In the genomic region with DNA sequence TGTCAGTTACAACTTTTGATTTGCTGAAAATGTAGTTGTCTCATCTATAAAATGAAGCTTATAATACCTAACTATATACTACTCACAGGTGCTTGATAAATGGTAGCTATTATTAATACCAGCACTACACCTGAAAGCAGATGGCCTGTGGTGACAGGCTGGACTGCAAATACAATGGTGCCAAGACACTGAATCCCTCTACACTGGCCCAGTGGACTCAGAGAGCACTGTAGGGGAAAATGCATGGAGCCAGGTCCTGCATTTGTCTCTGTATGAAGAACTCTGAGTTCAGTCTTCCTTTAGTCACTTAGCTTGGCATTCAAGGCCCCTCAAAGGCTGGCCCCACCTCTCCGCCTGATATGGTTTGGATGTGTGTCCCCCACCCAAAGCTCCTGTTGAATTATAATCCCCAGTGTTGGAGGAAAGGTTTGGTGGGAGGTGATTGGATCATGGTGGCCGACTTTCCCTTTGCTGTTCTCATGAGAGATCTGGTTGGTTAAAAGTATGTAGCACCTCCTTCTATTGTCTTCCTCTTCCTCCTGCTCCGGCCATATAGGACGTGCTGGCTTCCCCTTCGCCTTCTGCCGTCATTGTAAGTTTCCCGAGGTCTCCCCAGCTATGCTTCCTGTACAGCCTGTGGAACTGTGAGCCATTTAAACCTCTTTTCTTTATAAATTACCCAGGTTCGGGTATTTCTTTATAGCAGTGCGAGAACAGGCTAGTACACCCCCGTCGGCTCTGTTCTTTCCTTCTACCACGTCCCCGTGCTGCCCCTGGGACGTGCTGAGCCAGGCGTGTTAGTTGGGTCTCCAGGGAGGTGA, we compare ENCODE assay signal across 1 cellular context.
A peak's percentile ranks its signal among the peaks of the same experiment; 100 is the strongest.
TF ChIP-seq lines count a peak whose summit lies in the region.

No MANE protein-coding gene starts in this region.

TF ChIP-seq in HepG2, 621 proteins besides CTCF, POLR2A, EP300 and RAD21 (continues in another document):
- TF ChIP-seq, protein P1, sequence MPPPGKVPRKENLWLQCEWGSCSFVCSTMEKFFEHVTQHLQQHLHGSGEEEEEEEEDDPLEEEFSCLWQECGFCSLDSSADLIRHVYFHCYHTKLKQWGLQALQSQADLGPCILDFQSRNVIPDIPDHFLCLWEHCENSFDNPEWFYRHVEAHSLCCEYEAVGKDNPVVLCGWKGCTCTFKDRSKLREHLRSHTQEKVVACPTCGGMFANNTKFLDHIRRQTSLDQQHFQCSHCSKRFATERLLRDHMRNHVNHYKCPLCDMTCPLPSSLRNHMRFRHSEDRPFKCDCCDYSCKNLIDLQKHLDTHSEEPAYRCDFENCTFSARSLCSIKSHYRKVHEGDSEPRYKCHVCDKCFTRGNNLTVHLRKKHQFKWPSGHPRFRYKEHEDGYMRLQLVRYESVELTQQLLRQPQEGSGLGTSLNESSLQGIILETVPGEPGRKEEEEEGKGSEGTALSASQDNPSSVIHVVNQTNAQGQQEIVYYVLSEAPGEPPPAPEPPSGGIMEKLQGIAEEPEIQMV (CRISPR knock-in tag; IDR thresholded peaks at IDR 0.05; ENCODE audit: low read depth), result no peak
- TF ChIP-seq ZNF350 (CRISPR knock-in tag; IDR thresholded peaks at IDR 0.05; ENCODE audit: borderline replicate concordance, low read depth) (no peak), ZNF75D (CRISPR knock-in tag; IDR thresholded peaks at IDR 0.05; ENCODE audit: borderline replicate concordance) (no peak), SMAD9 (CRISPR knock-in tag; IDR thresholded peaks at IDR 0.05) (no peak), ZNF225 (CRISPR knock-in tag; IDR thresholded peaks at IDR 0.05) (no peak), STAG1 (CRISPR knock-in tag; IDR thresholded peaks at IDR 0.05) (no peak), SOX6 (IDR thresholded peaks at IDR 0.05) (no peak), SOX6 (CRISPR knock-in tag; IDR thresholded peaks at IDR 0.05) (0 out of 2 replicates have a peak, but pooled peaks have one; percentile 2), ZNF138 (CRISPR knock-in tag; IDR thresholded peaks at IDR 0.05; ENCODE audit: low read depth) (no peak), PCBP1 (IDR thresholded peaks at IDR 0.05; ENCODE audit: borderline replicate concordance, low read depth, low read length) (no peak), ZSCAN20 (CRISPR knock-in tag; IDR thresholded peaks at IDR 0.05; ENCODE audit: borderline replicate concordance) (no peak), NFYC (CRISPR knock-in tag; IDR thresholded peaks at IDR 0.05) (peak; percentile 41; the same call in 1 of the 2 replicates), ZC3H13 (CRISPR knock-in tag; IDR thresholded peaks at IDR 0.05) (no peak), MBD4 (IDR thresholded peaks at IDR 0.05; ENCODE audit: borderline replicate concordance, low read length) (no peak), ZNF616 (CRISPR knock-in tag; IDR thresholded peaks at IDR 0.05; ENCODE audit: low read depth) (no peak), ZNF44 (CRISPR knock-in tag; IDR thresholded peaks at IDR 0.05) (no peak), PHF21A (CRISPR knock-in tag; IDR thresholded peaks at IDR 0.05) (no peak; the same call in 1 of the 2 replicates), CBX5 (CRISPR knock-in tag; IDR thresholded peaks at IDR 0.05; ENCODE audit: borderline replicate concordance) (no peak), MTA1 (CRISPR knock-in tag; IDR thresholded peaks at IDR 0.05; ENCODE audit: borderline replicate concordance) (no peak), PLRG1 (conservative IDR thresholded peaks at IDR 0.05) (no peak), SIN3B (IDR thresholded peaks at IDR 0.05; ENCODE audit: low read length) (no peak), CCDC6 (CRISPR knock-in tag; IDR thresholded peaks at IDR 0.05) (no peak)
- TF ChIP-seq, protein P2, sequence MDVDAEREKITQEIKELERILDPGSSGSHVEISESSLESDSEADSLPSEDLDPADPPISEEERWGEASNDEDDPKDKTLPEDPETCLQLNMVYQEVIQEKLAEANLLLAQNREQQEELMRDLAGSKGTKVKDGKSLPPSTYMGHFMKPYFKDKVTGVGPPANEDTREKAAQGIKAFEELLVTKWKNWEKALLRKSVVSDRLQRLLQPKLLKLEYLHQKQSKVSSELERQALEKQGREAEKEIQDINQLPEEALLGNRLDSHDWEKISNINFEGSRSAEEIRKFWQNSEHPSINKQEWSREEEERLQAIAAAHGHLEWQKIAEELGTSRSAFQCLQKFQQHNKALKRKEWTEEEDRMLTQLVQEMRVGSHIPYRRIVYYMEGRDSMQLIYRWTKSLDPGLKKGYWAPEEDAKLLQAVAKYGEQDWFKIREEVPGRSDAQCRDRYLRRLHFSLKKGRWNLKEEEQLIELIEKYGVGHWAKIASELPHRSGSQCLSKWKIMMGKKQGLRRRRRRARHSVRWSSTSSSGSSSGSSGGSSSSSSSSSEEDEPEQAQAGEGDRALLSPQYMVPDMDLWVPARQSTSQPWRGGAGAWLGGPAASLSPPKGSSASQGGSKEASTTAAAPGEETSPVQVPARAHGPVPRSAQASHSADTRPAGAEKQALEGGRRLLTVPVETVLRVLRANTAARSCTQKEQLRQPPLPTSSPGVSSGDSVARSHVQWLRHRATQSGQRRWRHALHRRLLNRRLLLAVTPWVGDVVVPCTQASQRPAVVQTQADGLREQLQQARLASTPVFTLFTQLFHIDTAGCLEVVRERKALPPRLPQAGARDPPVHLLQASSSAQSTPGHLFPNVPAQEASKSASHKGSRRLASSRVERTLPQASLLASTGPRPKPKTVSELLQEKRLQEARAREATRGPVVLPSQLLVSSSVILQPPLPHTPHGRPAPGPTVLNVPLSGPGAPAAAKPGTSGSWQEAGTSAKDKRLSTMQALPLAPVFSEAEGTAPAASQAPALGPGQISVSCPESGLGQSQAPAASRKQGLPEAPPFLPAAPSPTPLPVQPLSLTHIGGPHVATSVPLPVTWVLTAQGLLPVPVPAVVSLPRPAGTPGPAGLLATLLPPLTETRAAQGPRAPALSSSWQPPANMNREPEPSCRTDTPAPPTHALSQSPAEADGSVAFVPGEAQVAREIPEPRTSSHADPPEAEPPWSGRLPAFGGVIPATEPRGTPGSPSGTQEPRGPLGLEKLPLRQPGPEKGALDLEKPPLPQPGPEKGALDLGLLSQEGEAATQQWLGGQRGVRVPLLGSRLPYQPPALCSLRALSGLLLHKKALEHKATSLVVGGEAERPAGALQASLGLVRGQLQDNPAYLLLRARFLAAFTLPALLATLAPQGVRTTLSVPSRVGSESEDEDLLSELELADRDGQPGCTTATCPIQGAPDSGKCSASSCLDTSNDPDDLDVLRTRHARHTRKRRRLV (CRISPR knock-in tag; IDR thresholded peaks at IDR 0.05), result no peak
- TF ChIP-seq, protein P3, sequence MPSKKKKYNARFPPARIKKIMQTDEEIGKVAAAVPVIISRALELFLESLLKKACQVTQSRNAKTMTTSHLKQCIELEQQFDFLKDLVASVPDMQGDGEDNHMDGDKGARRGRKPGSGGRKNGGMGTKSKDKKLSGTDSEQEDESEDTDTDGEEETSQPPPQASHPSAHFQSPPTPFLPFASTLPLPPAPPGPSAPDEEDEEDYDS (CRISPR knock-in tag; IDR thresholded peaks at IDR 0.05), result peak; percentile 36; the same call in 1 of the 2 replicates
- TF ChIP-seq, protein P4, sequence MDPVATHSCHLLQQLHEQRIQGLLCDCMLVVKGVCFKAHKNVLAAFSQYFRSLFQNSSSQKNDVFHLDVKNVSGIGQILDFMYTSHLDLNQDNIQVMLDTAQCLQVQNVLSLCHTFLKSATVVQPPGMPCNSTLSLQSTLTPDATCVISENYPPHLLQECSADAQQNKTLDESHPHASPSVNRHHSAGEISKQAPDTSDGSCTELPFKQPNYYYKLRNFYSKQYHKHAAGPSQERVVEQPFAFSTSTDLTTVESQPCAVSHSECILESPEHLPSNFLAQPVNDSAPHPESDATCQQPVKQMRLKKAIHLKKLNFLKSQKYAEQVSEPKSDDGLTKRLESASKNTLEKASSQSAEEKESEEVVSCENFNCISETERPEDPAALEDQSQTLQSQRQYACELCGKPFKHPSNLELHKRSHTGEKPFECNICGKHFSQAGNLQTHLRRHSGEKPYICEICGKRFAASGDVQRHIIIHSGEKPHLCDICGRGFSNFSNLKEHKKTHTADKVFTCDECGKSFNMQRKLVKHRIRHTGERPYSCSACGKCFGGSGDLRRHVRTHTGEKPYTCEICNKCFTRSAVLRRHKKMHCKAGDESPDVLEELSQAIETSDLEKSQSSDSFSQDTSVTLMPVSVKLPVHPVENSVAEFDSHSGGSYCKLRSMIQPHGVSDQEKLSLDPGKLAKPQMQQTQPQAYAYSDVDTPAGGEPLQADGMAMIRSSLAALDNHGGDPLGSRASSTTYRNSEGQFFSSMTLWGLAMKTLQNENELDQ (CRISPR knock-in tag; IDR thresholded peaks at IDR 0.05; ENCODE audit: borderline replicate concordance), result no peak
- TF ChIP-seq, protein P5, sequence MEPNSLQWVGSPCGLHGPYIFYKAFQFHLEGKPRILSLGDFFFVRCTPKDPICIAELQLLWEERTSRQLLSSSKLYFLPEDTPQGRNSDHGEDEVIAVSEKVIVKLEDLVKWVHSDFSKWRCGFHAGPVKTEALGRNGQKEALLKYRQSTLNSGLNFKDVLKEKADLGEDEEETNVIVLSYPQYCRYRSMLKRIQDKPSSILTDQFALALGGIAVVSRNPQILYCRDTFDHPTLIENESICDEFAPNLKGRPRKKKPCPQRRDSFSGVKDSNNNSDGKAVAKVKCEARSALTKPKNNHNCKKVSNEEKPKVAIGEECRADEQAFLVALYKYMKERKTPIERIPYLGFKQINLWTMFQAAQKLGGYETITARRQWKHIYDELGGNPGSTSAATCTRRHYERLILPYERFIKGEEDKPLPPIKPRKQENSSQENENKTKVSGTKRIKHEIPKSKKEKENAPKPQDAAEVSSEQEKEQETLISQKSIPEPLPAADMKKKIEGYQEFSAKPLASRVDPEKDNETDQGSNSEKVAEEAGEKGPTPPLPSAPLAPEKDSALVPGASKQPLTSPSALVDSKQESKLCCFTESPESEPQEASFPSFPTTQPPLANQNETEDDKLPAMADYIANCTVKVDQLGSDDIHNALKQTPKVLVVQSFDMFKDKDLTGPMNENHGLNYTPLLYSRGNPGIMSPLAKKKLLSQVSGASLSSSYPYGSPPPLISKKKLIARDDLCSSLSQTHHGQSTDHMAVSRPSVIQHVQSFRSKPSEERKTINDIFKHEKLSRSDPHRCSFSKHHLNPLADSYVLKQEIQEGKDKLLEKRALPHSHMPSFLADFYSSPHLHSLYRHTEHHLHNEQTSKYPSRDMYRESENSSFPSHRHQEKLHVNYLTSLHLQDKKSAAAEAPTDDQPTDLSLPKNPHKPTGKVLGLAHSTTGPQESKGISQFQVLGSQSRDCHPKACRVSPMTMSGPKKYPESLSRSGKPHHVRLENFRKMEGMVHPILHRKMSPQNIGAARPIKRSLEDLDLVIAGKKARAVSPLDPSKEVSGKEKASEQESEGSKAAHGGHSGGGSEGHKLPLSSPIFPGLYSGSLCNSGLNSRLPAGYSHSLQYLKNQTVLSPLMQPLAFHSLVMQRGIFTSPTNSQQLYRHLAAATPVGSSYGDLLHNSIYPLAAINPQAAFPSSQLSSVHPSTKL (CRISPR knock-in tag; IDR thresholded peaks at IDR 0.05), result no peak
- TF ChIP-seq, protein P6, sequence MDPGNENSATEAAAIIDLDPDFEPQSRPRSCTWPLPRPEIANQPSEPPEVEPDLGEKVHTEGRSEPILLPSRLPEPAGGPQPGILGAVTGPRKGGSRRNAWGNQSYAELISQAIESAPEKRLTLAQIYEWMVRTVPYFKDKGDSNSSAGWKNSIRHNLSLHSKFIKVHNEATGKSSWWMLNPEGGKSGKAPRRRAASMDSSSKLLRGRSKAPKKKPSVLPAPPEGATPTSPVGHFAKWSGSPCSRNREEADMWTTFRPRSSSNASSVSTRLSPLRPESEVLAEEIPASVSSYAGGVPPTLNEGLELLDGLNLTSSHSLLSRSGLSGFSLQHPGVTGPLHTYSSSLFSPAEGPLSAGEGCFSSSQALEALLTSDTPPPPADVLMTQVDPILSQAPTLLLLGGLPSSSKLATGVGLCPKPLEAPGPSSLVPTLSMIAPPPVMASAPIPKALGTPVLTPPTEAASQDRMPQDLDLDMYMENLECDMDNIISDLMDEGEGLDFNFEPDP (CRISPR knock-in tag; conservative IDR thresholded peaks at IDR 0.05), result 0 out of 2 replicates have a peak, but pooled peaks have one; percentile 47
- TF ChIP-seq, protein P7, sequence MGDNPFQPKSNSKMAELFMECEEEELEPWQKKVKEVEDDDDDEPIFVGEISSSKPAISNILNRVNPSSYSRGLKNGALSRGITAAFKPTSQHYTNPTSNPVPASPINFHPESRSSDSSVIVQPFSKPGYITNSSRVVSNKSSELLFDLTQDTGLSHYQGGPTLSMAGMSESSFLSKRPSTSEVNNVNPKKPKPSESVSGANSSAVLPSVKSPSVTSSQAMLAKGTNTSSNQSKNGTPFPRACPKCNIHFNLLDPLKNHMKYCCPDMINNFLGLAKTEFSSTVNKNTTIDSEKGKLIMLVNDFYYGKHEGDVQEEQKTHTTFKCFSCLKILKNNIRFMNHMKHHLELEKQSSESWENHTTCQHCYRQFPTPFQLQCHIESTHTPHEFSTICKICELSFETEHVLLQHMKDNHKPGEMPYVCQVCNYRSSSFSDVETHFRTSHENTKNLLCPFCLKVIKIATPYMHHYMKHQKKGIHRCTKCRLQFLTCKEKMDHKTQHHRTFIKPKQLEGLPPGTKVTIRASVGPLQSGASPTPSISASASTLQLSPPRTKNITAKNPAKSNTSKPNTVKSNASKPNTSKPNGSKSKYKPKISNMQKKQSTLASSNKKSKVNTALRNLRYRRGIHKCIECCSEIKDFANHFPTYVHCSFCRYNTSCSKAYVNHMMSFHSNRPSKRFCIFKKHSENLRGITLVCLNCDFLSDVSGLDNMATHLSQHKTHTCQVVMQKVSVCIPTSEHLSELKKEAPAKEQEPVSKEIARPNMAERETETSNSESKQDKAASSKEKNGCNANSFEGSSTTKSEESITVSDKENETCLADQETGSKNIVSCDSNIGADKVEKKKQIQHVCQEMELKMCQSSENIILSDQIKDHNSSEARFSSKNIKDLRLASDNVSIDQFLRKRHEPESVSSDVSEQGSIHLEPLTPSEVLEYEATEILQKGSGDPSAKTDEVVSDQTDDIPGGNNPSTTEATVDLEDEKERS (CRISPR knock-in tag; IDR thresholded peaks at IDR 0.05), result no peak
- TF ChIP-seq, protein P8, sequence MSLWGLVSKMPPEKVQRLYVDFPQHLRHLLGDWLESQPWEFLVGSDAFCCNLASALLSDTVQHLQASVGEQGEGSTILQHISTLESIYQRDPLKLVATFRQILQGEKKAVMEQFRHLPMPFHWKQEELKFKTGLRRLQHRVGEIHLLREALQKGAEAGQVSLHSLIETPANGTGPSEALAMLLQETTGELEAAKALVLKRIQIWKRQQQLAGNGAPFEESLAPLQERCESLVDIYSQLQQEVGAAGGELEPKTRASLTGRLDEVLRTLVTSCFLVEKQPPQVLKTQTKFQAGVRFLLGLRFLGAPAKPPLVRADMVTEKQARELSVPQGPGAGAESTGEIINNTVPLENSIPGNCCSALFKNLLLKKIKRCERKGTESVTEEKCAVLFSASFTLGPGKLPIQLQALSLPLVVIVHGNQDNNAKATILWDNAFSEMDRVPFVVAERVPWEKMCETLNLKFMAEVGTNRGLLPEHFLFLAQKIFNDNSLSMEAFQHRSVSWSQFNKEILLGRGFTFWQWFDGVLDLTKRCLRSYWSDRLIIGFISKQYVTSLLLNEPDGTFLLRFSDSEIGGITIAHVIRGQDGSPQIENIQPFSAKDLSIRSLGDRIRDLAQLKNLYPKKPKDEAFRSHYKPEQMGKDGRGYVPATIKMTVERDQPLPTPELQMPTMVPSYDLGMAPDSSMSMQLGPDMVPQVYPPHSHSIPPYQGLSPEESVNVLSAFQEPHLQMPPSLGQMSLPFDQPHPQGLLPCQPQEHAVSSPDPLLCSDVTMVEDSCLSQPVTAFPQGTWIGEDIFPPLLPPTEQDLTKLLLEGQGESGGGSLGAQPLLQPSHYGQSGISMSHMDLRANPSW (CRISPR knock-in tag; IDR thresholded peaks at IDR 0.05; ENCODE audit: borderline replicate concordance), result no peak
- TF ChIP-seq, protein P9, sequence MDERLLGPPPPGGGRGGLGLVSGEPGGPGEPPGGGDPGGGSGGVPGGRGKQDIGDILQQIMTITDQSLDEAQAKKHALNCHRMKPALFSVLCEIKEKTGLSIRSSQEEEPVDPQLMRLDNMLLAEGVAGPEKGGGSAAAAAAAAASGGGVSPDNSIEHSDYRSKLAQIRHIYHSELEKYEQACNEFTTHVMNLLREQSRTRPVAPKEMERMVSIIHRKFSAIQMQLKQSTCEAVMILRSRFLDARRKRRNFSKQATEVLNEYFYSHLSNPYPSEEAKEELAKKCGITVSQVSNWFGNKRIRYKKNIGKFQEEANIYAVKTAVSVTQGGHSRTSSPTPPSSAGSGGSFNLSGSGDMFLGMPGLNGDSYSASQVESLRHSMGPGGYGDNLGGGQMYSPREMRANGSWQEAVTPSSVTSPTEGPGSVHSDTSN (CRISPR knock-in tag; IDR thresholded peaks at IDR 0.05), result no peak
